ENCODE assay signal across 8 cellular contexts in genomic region chr10:12348870-12349627, GRCh38. TPM values are rescaled to one million over a fixed set of nuclear protein-coding genes. Genes with fewer than 3 reads are reported as not detected.
DNase-seq lines count a peak whose midpoint lies in the region; ATAC-seq and TF ChIP-seq lines count a peak whose summit lies in the region.

Gene CAMK1D (plus strand): TSS chr10:12349547.

- DNase-seq in DMS 273 (lab: John Stamatoyannopoulos, UW; ENCODE audit: unreplicated experiment) = peak; percentile 79
- peak; percentile 61 for DNase-seq in SKM-1 treated with dmso at 0.1 percent for 144 hours (lab: John Stamatoyannopoulos, UW; ENCODE audit: unreplicated experiment)
- DNase-seq in activated naive CD8-positive, alpha-beta T cell treated with anti-CD3 and anti-CD28 coated beads for 36 hours = peak; percentile 84
- DNase-seq in cardiac muscle cell (ENCODE audit: low read depth in 1 of 2, low spot score in 1 of 2) = peak; percentile 70 to 74
- peak; percentile 40 for DNase-seq in pons (ENCODE audit: low spot score)
- peak; percentile 79 to 97 for DNase-seq in upper lobe of left lung

- H3K4me3 ChIP-seq in HUES6 (ENCODE audit: low read depth, low read length) (peak within 1 kb of the TSS; percentile 93), cardiac muscle cell (peak within 1 kb of the TSS; percentile 75), upper lobe of left lung (peak within 1 kb of the TSS; percentile 72 to 81 (median 78))

- peak within 1 kb of the TSS; percentile 95 for H3K27ac Mint-ChIP-seq in activated naive CD8-positive, alpha-beta T cell treated with anti-CD3 and anti-CD28 coated beads for 36 hours

- H3K27ac ChIP-seq in HUES6 (ENCODE audit: low read depth, low read length) (no peak within 1 kb of the TSS), cardiac muscle cell (no peak within 1 kb of the TSS), upper lobe of left lung (peak within 1 kb of the TSS; percentile 80 to 96 (median 90))

- H3K27me3 ChIP-seq in HUES6 (ENCODE audit: control insufficient read depth, insufficient read depth, low read length) (peaks cover 46% of the 10 kb centered on the region), cardiac muscle cell (peaks cover 53% of the 10 kb centered on the region), upper lobe of left lung (peaks cover 0 to 3% (median 0%) of the 10 kb centered on the region in 4 donors)

- peaks cover 3% of the 10 kb centered on the region for H3K36me3 Mint-ChIP-seq in activated naive CD8-positive, alpha-beta T cell treated with anti-CD3 and anti-CD28 coated beads for 36 hours

- TF ChIP-seq CTCF in cardiac muscle cell (IDR thresholded peaks at IDR 0.05; ENCODE audit: low read depth, low read length) = no peak
- TF ChIP-seq CTCF in upper lobe of left lung (IDR thresholded peaks at IDR 0.05) = peak in 4 of 6 experiments; percentile 22 to 41 (median 36)

- ATAC-seq in GM21367 (IDR thresholded peaks at IDR 0.05; ENCODE audit: unreplicated experiment) = peak; percentile 40
- peak; percentile 70 to 89 for ATAC-seq in upper lobe of left lung (ENCODE audit: low FRiP score in 2 of 2)

- H3K9me3 ChIP-seq in HUES6 (ENCODE audit: control insufficient read depth, insufficient read depth, low read depth, low read length) (no peaks in the 10 kb centered on the region), cardiac muscle cell (ENCODE audit: low read depth) (no peaks in the 10 kb centered on the region), upper lobe of left lung (no peaks in the 10 kb centered on the region)

- H3K36me3 ChIP-seq in HUES6 (ENCODE audit: control insufficient read depth, insufficient read depth, low read length) = no peaks in the 10 kb centered on the region
- no peaks in the 10 kb centered on the region for H3K36me3 ChIP-seq in cardiac muscle cell
- H3K36me3 ChIP-seq in upper lobe of left lung = no peaks in the 10 kb centered on the region

- TF ChIP-seq POLR2A in upper lobe of left lung (IDR thresholded peaks at IDR 0.05) = peak in 1 of 4 donors; percentile 53

- 0 to 2% methylated on average over 11 to 26 of the region's 95 CpGs for WGBS in upper lobe of left lung, 2 donors

- no peaks in the 10 kb centered on the region for H3K9me3 Mint-ChIP-seq in activated naive CD8-positive, alpha-beta T cell treated with anti-CD3 and anti-CD28 coated beads for 36 hours

- H3K4me1 Mint-ChIP-seq in activated naive CD8-positive, alpha-beta T cell treated with anti-CD3 and anti-CD28 coated beads for 36 hours = peaks cover 47% of the 10 kb centered on the region

- peak within 1 kb of the TSS; percentile 53 for H3K9ac ChIP-seq in HUES6 (ENCODE audit: low read length)

- H3K4me1 ChIP-seq in HUES6 (ENCODE audit: control insufficient read depth, insufficient read depth, low read length) = peaks cover 23% of the 10 kb centered on the region
- H3K4me1 ChIP-seq in cardiac muscle cell (ENCODE audit: low read depth) = no peaks in the 10 kb centered on the region
- peaks cover 11 to 35% (median 22%) of the 10 kb centered on the region in 4 donors for H3K4me1 ChIP-seq in upper lobe of left lung

- H3K27me3 Mint-ChIP-seq in activated naive CD8-positive, alpha-beta T cell treated with anti-CD3 and anti-CD28 coated beads for 36 hours = no peaks in the 10 kb centered on the region

- peak within 1 kb of the TSS; percentile 95 for H3K4me3 Mint-ChIP-seq in activated naive CD8-positive, alpha-beta T cell treated with anti-CD3 and anti-CD28 coated beads for 36 hours

- no peak for TF ChIP-seq EP300 in upper lobe of left lung (IDR thresholded peaks at IDR 0.05)

RNA-seq across cellular contexts. Expression of gene CAMK1D, which starts in this region (rescaled TPM):
- total RNA-seq in activated naive CD8-positive, alpha-beta T cell treated with anti-CD3 and anti-CD28 coated beads for 36 hours = 10 to 100 TPM; 11.9 to 15.4 TPM
- total RNA-seq in cardiac muscle cell = 1.9 and 2.0 TPM in 2 replicates
- 3.8 and 4.3 TPM in 2 replicates for polyA plus RNA-seq in cardiac muscle cell
- 10 to 100 TPM in 5 of 6 donors, 1 to 10 TPM in 1; 6.2 to 29.2 (median 19.0) TPM for total RNA-seq in upper lobe of left lung

Comparison
In these comparisons a context has a peak if more than half of its experiments do, and no peak if none do; other contexts are left out.
1. H3K27ac ChIP-seq: peak in upper lobe of left lung (4 of 4); none in HUES6 (single experiment) and cardiac muscle cell (single experiment).
2. Peak in every context shown above with its lines, with median percentiles within 50 percentile points of each other: DNase-seq and H3K4me3 ChIP-seq.